In genomic region chr4:184959786-184960185, GRCh38 we compare ENCODE assay signal across 24 cellular contexts. TPM values are rescaled to one million over a fixed set of nuclear protein-coding genes. Genes with fewer than 3 reads are reported as not detected.
"Had no signal": no experiment of that assay in that cellular context is flagged by ENCODE, and none has a peak within 500 bp of the region (broad histone marks: within the 10 kb centered on the region; RNA-seq: fewer than 3 reads in every experiment).

No MANE protein-coding gene starts in this region.

- H3K4me3 ChIP-seq: heart left ventricle, mucosa of descending colon, pancreas, prostate gland, sigmoid colon, skin epidermis, stomach, transverse colon had no signal

- H3K9me3 ChIP-seq: heart left ventricle, mucosa of descending colon, pancreas, prostate gland, sigmoid colon, stomach, thoracic aorta, transverse colon had no signal

- H3K27me3 ChIP-seq: heart left ventricle, pancreas, sigmoid colon, transverse colon had no signal

- H3K27ac ChIP-seq: heart left ventricle, pancreas, prostate gland, sigmoid colon, skin epidermis, stomach, thoracic aorta, transverse colon had no signal

- H3K27me3 Mint-ChIP-seq: naive thymus-derived CD8-positive, alpha-beta T cell had no signal

- H3K4me3 Mint-ChIP-seq: naive thymus-derived CD8-positive, alpha-beta T cell had no signal

- H3K4me1 ChIP-seq: pancreas, prostate gland, sigmoid colon had no signal

- H3K36me3 Mint-ChIP-seq: naive thymus-derived CD8-positive, alpha-beta T cell had no signal

- DNase-seq: effector memory CD4-positive, alpha-beta T cell; heart left ventricle; hypothalamus; islet precursor cell; mucosa of descending colon; naive thymus-derived CD8-positive, alpha-beta T cell; pancreas; sigmoid colon; stimulated activated CD4-positive, alpha-beta T cell treated with anti-CD3 and anti-CD28 coated beads, Interleukin-2, amount 100 ng/mL, for 24 hours; stimulated activated naive CD4-positive, alpha-beta T cell; stomach; substantia nigra; transverse colon had no signal

- ATAC-seq: esophagus mucosa; mucosa of descending colon; naive thymus-derived CD8-positive, alpha-beta T cell had no signal

- H3K27ac Mint-ChIP-seq: naive thymus-derived CD8-positive, alpha-beta T cell had no signal

- H3K36me3 ChIP-seq: heart left ventricle, pancreas, prostate gland, sigmoid colon, stomach, thoracic aorta, transverse colon had no signal

RNA-seq across cellular contexts. Expression of gene HELT, which starts 58.5 kb away (rescaled TPM):
- total RNA-seq: chondrocyte; esophagus mucosa; fibroblast of lung; frontal cortex; glomerular endothelial cell; heart left ventricle; left lobe of liver; mucosa of descending colon; naive thymus-derived CD8-positive, alpha-beta T cell; pancreas; prostate gland; sigmoid colon; stomach; thoracic aorta; transverse colon; urinary bladder had no signal
- polyA plus RNA-seq: fibroblast of lung; heart left ventricle; naive thymus-derived CD8-positive, alpha-beta T cell; neural cell; pancreas; sigmoid colon; stomach; urinary bladder had no signal
